ENCODE assay signal across 1 cellular context in the genomic region with DNA sequence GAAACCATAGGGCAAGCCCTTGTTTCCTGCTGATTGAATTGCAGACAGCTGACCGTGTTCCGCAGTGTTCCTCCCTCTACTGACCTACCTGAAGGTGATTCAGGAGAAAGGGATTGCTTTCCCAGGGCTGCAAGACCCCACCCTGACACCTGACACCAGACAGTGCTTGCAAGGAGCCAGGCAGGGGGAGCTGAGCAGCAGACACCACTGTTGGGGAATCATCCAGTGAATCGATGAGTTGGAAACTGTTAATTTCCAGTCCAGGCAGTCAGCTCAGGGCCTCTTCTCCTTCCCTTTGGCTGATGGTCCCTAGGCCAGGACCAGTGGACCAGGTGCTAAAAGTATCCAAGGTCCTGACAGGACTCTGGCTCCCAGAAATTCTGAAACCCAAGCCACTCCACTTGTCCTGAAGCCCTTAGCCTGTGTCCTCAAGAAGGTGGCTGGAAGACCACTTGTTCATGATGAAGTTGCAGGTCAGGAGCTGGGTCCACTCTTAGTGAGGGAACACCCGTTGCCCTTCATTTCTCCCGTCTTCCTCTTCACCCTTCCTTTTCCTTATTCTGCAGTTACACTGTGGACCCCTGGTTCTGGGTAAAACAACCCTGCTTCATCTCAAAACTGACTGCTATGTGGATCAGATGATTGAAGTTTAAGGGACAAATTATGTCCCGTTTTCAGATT.
TF ChIP-seq lines count a peak whose summit lies in the region.

No MANE protein-coding gene starts in this region.

TF ChIP-seq in K562, 482 proteins besides CTCF, POLR2A, EP300 and RAD21 (continued from another document):
- TF ChIP-seq ZNF407 (IDR thresholded peaks at IDR 0.05; ENCODE audit: low read depth) = no peak
- peak; percentile 39; the same call in 1 of the 2 replicates for TF ChIP-seq ZNF143 (CRISPR knock-in tag; IDR thresholded peaks at IDR 0.05)
- no peak for TF ChIP-seq ATF7 (IDR thresholded peaks at IDR 0.05)
- no peak for TF ChIP-seq SRSF1 (IDR thresholded peaks at IDR 0.05; ENCODE audit: low read depth, low read length)
- no peak for TF ChIP-seq HNRNPL (IDR thresholded peaks at IDR 0.05; ENCODE audit: low read depth, low read length)
- no peak for TF ChIP-seq ZNF592 (IDR thresholded peaks at IDR 0.05)
- TF ChIP-seq ZNF146 (CRISPR knock-in tag; IDR thresholded peaks at IDR 0.05; ENCODE audit: unreplicated experiment) = no peak
